In the genomic region with DNA sequence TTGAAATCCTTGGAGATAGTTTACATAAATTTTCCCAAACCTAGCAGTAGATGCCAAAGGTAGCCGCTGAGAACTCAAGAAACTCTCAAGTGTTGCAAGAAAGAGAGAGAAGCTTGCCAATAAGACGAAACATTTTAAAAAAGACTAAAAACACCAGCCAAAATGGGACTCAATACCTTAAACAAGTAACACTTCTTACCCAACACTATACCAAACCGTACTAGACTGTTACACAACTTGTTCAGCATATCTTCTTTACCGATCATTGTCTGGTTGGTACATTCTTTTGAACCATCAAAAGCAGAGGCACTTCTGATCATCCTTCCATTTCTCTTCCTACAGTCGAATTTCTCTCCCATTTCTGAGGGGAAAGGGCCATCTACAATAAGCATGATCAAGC, we compare ENCODE assay signal across 13 cellular contexts.
"Had no signal": no experiment of that assay in that cellular context is flagged by ENCODE, and none has a peak within 500 bp of the region (broad histone marks: within the 10 kb centered on the region; RNA-seq: fewer than 3 reads in every experiment).

No MANE protein-coding gene starts in this region.

- H3K4me1 ChIP-seq: right atrium auricular region had no signal

- H3K27ac ChIP-seq: esophagus squamous epithelium, heart left ventricle, right atrium auricular region had no signal

- H3K27me3 ChIP-seq: esophagus squamous epithelium, heart left ventricle, right atrium auricular region had no signal

- DNase-seq: activated CD4-positive, alpha-beta T cell treated with anti-CD3 and anti-CD28 coated beads, Interleukin-2, amount 50 U/mL, for 4 hours; activated CD4-positive, CD25-positive, alpha-beta regulatory T cell; activated CD8-positive, alpha-beta memory T cell treated with anti-CD3 and anti-CD28 coated beads, Interleukin-2, amount 50 U/mL, for 48 hours; activated naive CD4-positive, alpha-beta T cell treated with Interleukin-2 at 50 U/mL for 16 hours; esophagus squamous epithelium; foreskin melanocyte; heart left ventricle; mammary epithelial cell; naive thymus-derived CD4-positive, alpha-beta T cell; nucleus accumbens; stimulated activated naive CD4-positive, alpha-beta T cell had no signal

- H3K36me3 ChIP-seq: esophagus squamous epithelium, heart left ventricle, right atrium auricular region had no signal

- ATAC-seq: heart left ventricle; naive thymus-derived CD4-positive, alpha-beta T cell had no signal

- H3K9me3 ChIP-seq: esophagus squamous epithelium, heart left ventricle, right atrium auricular region had no signal

- H3K4me2 ChIP-seq: smooth muscle cell had no signal

- H3K4me3 ChIP-seq: esophagus squamous epithelium, heart left ventricle, right atrium auricular region, smooth muscle cell had no signal
